In genomic region chr7:106870528-106870927, GRCh38 we compare ENCODE assay signal across 15 cellular contexts. TPM values are rescaled to one million over a fixed set of nuclear protein-coding genes. Genes with fewer than 3 reads are reported as not detected.
A peak's percentile ranks its signal among the peaks of the same experiment; 100 is the strongest.
DNase-seq lines count a peak whose midpoint lies in the region; ATAC-seq and TF ChIP-seq lines count a peak whose summit lies in the region.
"Had no signal": no experiment of that assay in that cellular context is flagged by ENCODE, and none has a peak within 500 bp of the region (broad histone marks: within the 10 kb centered on the region; RNA-seq: fewer than 3 reads in every experiment).

No MANE protein-coding gene starts in this region.

- TF ChIP-seq POLR2A in NB4 (IDR thresholded peaks at IDR 0.05; ENCODE audit: extremely low read depth, insufficient read length): no peak
- no peak for TF ChIP-seq POLR2A in right lobe of liver (IDR thresholded peaks at IDR 0.05)

- no peaks in the 10 kb centered on the region for H3K27me3 ChIP-seq in right lobe of liver
- H3K27me3 ChIP-seq: SJCRH30, uterus had no signal

- H3K9me3 ChIP-seq in right lobe of liver: no peaks in the 10 kb centered on the region
- H3K9me3 ChIP-seq: SJCRH30, uterus had no signal

- H3K36me3 Mint-ChIP-seq in activated T-cell treated with anti-CD3 and anti-CD28 coated beads, Interleukin-2, amount 50 U/mL, for 24 hours (ENCODE audit: low read depth): peaks cover 84% of the 10 kb centered on the region
- H3K36me3 Mint-ChIP-seq in activated naive CD8-positive, alpha-beta T cell: peaks cover 43% of the 10 kb centered on the region
- peaks cover 92% of the 10 kb centered on the region for H3K36me3 Mint-ChIP-seq in stimulated activated effector memory CD8-positive, alpha-beta T cell treated with anti-CD3 and anti-CD28 coated beads, Interleukin-12 subunit alpha, Interleukin-12 subunit beta, amount 100 ng/mL, for 72 hours

- H3K36me3 ChIP-seq in right lobe of liver: no peaks in the 10 kb centered on the region
- H3K36me3 ChIP-seq: SJCRH30, uterus had no signal

- H3K4me1 Mint-ChIP-seq in activated T-cell treated with anti-CD3 and anti-CD28 coated beads, Interleukin-2, amount 50 U/mL, for 24 hours (ENCODE audit: low read depth): peaks cover 84% of the 10 kb centered on the region
- H3K4me1 Mint-ChIP-seq in activated naive CD8-positive, alpha-beta T cell (ENCODE audit: low read depth): peaks cover 77% of the 10 kb centered on the region
- H3K4me1 Mint-ChIP-seq in stimulated activated effector memory CD8-positive, alpha-beta T cell treated with anti-CD3 and anti-CD28 coated beads, Interleukin-12 subunit alpha, Interleukin-12 subunit beta, amount 100 ng/mL, for 72 hours: peaks cover 62% of the 10 kb centered on the region

- no peak for DNase-seq in activated T-cell treated with anti-CD3 and anti-CD28 coated beads, Interleukin-2, amount 50 U/mL, for 24 hours
- DNase-seq in activated T-cell treated with anti-CD3 and anti-CD28 coated beads, Interleukin-2, amount 50 U/mL, for 1 hour: no peak
- no peak for DNase-seq in NB4 (ENCODE audit: low read depth)
- DNase-seq in stimulated activated effector memory CD8-positive, alpha-beta T cell treated with anti-CD3 and anti-CD28 coated beads, Interleukin-12 subunit alpha, Interleukin-12 subunit beta, amount 100 ng/mL, for 72 hours (ENCODE audit: low spot score in 2 of 2): no peak
- no peak for DNase-seq in NCI-H510A treated with DMSO at 0.1 percent for 48 hours (lab: John Stamatoyannopoulos, UW)
- no peak for DNase-seq in right lobe of liver
- no peak for DNase-seq in NCI-H146 treated with DMSO at 0.1 percent for 48 hours (lab: John Stamatoyannopoulos, UW; ENCODE audit: unreplicated experiment)
- DNase-seq: activated CD8-positive, alpha-beta memory T cell treated with anti-CD3 and anti-CD28 coated beads, Interleukin-2, amount 50 U/mL, for 4 hours; anterior cingulate cortex; SJCRH30; stimulated activated naive CD4-positive, alpha-beta T cell treated with Interleukin-2 at 50 U/mL for 16 hours; uterus had no signal

- intact Hi-C loops in right lobe of liver (cut with DNase I): no loop called here

- TF ChIP-seq CTCF in NB4 (IDR thresholded peaks at IDR 0.05; ENCODE audit: low read depth, low read length) (no peak), right lobe of liver (IDR thresholded peaks at IDR 0.05) (no peak)

- H3K4me3 Mint-ChIP-seq in activated T-cell treated with anti-CD3 and anti-CD28 coated beads, Interleukin-2, amount 50 U/mL, for 24 hours: peak overlapping the region; percentile 41
- H3K4me3 Mint-ChIP-seq in activated naive CD8-positive, alpha-beta T cell: peak overlapping the region; percentile 63
- peak overlapping the region; percentile 79 for H3K4me3 Mint-ChIP-seq in stimulated activated effector memory CD8-positive, alpha-beta T cell treated with anti-CD3 and anti-CD28 coated beads, Interleukin-12 subunit alpha, Interleukin-12 subunit beta, amount 100 ng/mL, for 72 hours

- no peaks in the 10 kb centered on the region for H3K27me3 Mint-ChIP-seq in activated T-cell treated with anti-CD3 and anti-CD28 coated beads, Interleukin-2, amount 50 U/mL, for 24 hours
- H3K27me3 Mint-ChIP-seq in activated naive CD8-positive, alpha-beta T cell: no peaks in the 10 kb centered on the region

- peaks cover 6% of the 10 kb centered on the region for H3K9me3 Mint-ChIP-seq in activated T-cell treated with anti-CD3 and anti-CD28 coated beads, Interleukin-2, amount 50 U/mL, for 24 hours
- no peaks in the 10 kb centered on the region for H3K9me3 Mint-ChIP-seq in activated naive CD8-positive, alpha-beta T cell (ENCODE audit: low read depth)
- no peaks in the 10 kb centered on the region for H3K9me3 Mint-ChIP-seq in stimulated activated effector memory CD8-positive, alpha-beta T cell treated with anti-CD3 and anti-CD28 coated beads, Interleukin-12 subunit alpha, Interleukin-12 subunit beta, amount 100 ng/mL, for 72 hours

- H3K27ac Mint-ChIP-seq in activated T-cell treated with anti-CD3 and anti-CD28 coated beads, Interleukin-2, amount 50 U/mL, for 24 hours: peak overlapping the region; percentile 78
- peak overlapping the region; percentile 79 for H3K27ac Mint-ChIP-seq in activated naive CD8-positive, alpha-beta T cell
- H3K27ac Mint-ChIP-seq in stimulated activated effector memory CD8-positive, alpha-beta T cell treated with anti-CD3 and anti-CD28 coated beads, Interleukin-12 subunit alpha, Interleukin-12 subunit beta, amount 100 ng/mL, for 72 hours: peak overlapping the region; percentile 93

- H3K4me3 ChIP-seq in NB4 (ENCODE audit: low read depth, low read length) (peak overlapping the region; percentile 42), right lobe of liver (no peak overlapping the region)
- H3K4me3 ChIP-seq: SJCRH30, smooth muscle cell, uterus had no signal

- H3K4me1 ChIP-seq in right lobe of liver: no peaks in the 10 kb centered on the region
- H3K4me1 ChIP-seq: SJCRH30, uterus had no signal

- no peak overlapping the region for H3K27ac ChIP-seq in right lobe of liver
- H3K27ac ChIP-seq: SJCRH30, uterus had no signal

- 32% methylated on average over 3 of the region's 3 CpGs for WGBS in right lobe of liver (ENCODE audit: insufficient coverage, low coverage, low lambda C conversion rate, missing lambda C conversion rate)

- no peak for ATAC-seq in stimulated activated effector memory CD8-positive, alpha-beta T cell treated with anti-CD3 and anti-CD28 coated beads, Interleukin-12 subunit alpha, Interleukin-12 subunit beta, amount 100 ng/mL, for 72 hours
- ATAC-seq in right lobe of liver: no peak
- ATAC-seq: left lobe of liver had no signal

RNA-seq across cellular contexts. Expression of gene PIK3CG, which starts 5.4 kb away (rescaled TPM):
- total RNA-seq in right lobe of liver: 1 to 10 TPM in 1 of 6 experiments, under 1 TPM in 5; 0.53 to 1.9 (median 0.71) TPM
- total RNA-seq: SJCRH30, smooth muscle cell had no signal
